ENCODE assay signal across 8 cellular contexts in genomic region chr17:30095507-30096244, GRCh38. TPM values are rescaled to one million over a fixed set of nuclear protein-coding genes. Genes with fewer than 3 reads are reported as not detected.
DNase-seq lines count a peak whose midpoint lies in the region; ATAC-seq and TF ChIP-seq lines count a peak whose summit lies in the region.

No MANE protein-coding gene starts in this region.

- no peaks in the 10 kb centered on the region for H3K36me3 Mint-ChIP-seq in activated CD4-positive, alpha-beta T cell treated with anti-CD3 and anti-CD28 coated beads, Interleukin-2, amount 10 ng/mL, durations not matched to agents 24 days and 14 days (ENCODE audit: low read depth)

- no peaks in the 10 kb centered on the region for H3K79me2 ChIP-seq in Loucy (ENCODE audit: insufficient read depth, low read length)

- H3K36me3 ChIP-seq in Loucy (ENCODE audit: insufficient read depth, low read length), result no peaks in the 10 kb centered on the region
- H3K36me3 ChIP-seq in WERI-Rb-1, result no peaks in the 10 kb centered on the region
- H3K36me3 ChIP-seq in upper lobe of left lung, result no peaks in the 10 kb centered on the region

- no peaks in the 10 kb centered on the region for H3K9me2 ChIP-seq in Loucy (replicated peaks; ENCODE audit: low read depth, low read length)

- H3K4me3 ChIP-seq in Loucy (ENCODE audit: low read length, poor library complexity, severe bottlenecking) (no peak overlapping the region), WERI-Rb-1 (ENCODE audit: low read depth, low read length) (no peak overlapping the region), upper lobe of left lung (no peak overlapping the region)

- H3K4me1 ChIP-seq in Loucy (ENCODE audit: insufficient read depth, low read length, poor library complexity, severe bottlenecking) (peaks cover 6% of the 10 kb centered on the region), upper lobe of left lung (peaks cover 4 to 8% (median 6%) of the 10 kb centered on the region in 4 donors)

- H3F3A ChIP-seq in Loucy (ENCODE audit: low read depth), result no peaks in the 10 kb centered on the region

- H4K20me1 ChIP-seq in Loucy (ENCODE audit: insufficient read depth, low read length, poor library complexity, severe bottlenecking), result no peaks in the 10 kb centered on the region

- H2AFZ ChIP-seq in Loucy (ENCODE audit: low read length), result 0 out of 2 replicates have a peak overlapping the region, but pooled peaks have one; percentile 31

- no peak for TF ChIP-seq POLR2A in upper lobe of left lung (IDR thresholded peaks at IDR 0.05)

- no peak for TF ChIP-seq EP300 in upper lobe of left lung (IDR thresholded peaks at IDR 0.05)

- H3K27me3 Mint-ChIP-seq in activated CD4-positive, alpha-beta T cell treated with anti-CD3 and anti-CD28 coated beads, Interleukin-2, amount 10 ng/mL, durations not matched to agents 24 days and 14 days, result peaks cover 46% of the 10 kb centered on the region

- H3K27ac ChIP-seq in WERI-Rb-1 (no peak overlapping the region), upper lobe of left lung (no peak overlapping the region)

- no peak overlapping the region for H3K9ac ChIP-seq in Loucy (ENCODE audit: low read depth, low read length, poor library complexity, severe bottlenecking)

- H3K9me3 Mint-ChIP-seq in activated CD4-positive, alpha-beta T cell treated with anti-CD3 and anti-CD28 coated beads, Interleukin-2, amount 10 ng/mL, durations not matched to agents 24 days and 14 days, result no peaks in the 10 kb centered on the region

- H3K27me3 ChIP-seq in Loucy (ENCODE audit: insufficient read depth, low read length, poor library complexity, severe bottlenecking), result no peaks in the 10 kb centered on the region
- H3K27me3 ChIP-seq in WERI-Rb-1 (ENCODE audit: insufficient read depth, low read depth, severe bottlenecking), result no peaks in the 10 kb centered on the region
- no peaks in the 10 kb centered on the region for H3K27me3 ChIP-seq in upper lobe of left lung

- TF ChIP-seq CTCF in Loucy (conservative IDR thresholded peaks at IDR 0.05; ENCODE audit: low read length), result peak; percentile 77
- peak; percentile 59 for TF ChIP-seq CTCF in WERI-Rb-1 (IDR thresholded peaks at IDR 0.05; ENCODE audit: low read depth, low read length)
- peak in 4 of 6 experiments; percentile 15 to 49 (median 23) for TF ChIP-seq CTCF in upper lobe of left lung (IDR thresholded peaks at IDR 0.05)

- WGBS in upper lobe of left lung, 2 donors, result 48 to 54% methylated on average over 4 of the region's 4 CpGs

- H3K4me3 Mint-ChIP-seq in activated CD4-positive, alpha-beta T cell treated with anti-CD3 and anti-CD28 coated beads, Interleukin-2, amount 10 ng/mL, durations not matched to agents 24 days and 14 days, result no peak overlapping the region

- peak; percentile 64 for DNase-seq in activated CD4-positive, alpha-beta T cell treated with anti-CD3 and anti-CD28 coated beads, Interleukin-2, amount 10 ng/mL, durations not matched to agents 24 days and 14 days
- no peak for DNase-seq in activated CD4-positive, alpha-beta T cell treated with anti-CD3 and anti-CD28 coated beads for 48 hours
- DNase-seq in WERI-Rb-1 (peak; percentile 30), hepatic stellate cell (ENCODE audit: low spot score) (peak; percentile 43), upper lobe of left lung (no peak), NCI-H128 (lab: John Stamatoyannopoulos, UW; ENCODE audit: unreplicated experiment) (no peak)

- H3K4me2 ChIP-seq in Loucy (ENCODE audit: low read depth, low read length, poor library complexity, severe bottlenecking), result no peak overlapping the region

- H3K4me1 Mint-ChIP-seq in activated CD4-positive, alpha-beta T cell treated with anti-CD3 and anti-CD28 coated beads, Interleukin-2, amount 10 ng/mL, durations not matched to agents 24 days and 14 days, result peaks cover 4% of the 10 kb centered on the region

- intact Hi-C loops in activated CD4-positive, alpha-beta T cell treated with anti-CD3 and anti-CD28 coated beads, Interleukin-2, amount 10 ng/mL, durations not matched to agents 24 days and 14 days (cut with micrococcal nuclease), result no loop called here

- no peaks in the 10 kb centered on the region for H3K9me3 ChIP-seq in Loucy (ENCODE audit: insufficient read depth, low read depth, low read length)
- no peaks in the 10 kb centered on the region for H3K9me3 ChIP-seq in WERI-Rb-1 (ENCODE audit: severe bottlenecking)
- no peaks in the 10 kb centered on the region for H3K9me3 ChIP-seq in upper lobe of left lung

- H3K27ac Mint-ChIP-seq in activated CD4-positive, alpha-beta T cell treated with anti-CD3 and anti-CD28 coated beads, Interleukin-2, amount 10 ng/mL, durations not matched to agents 24 days and 14 days, result no peak overlapping the region

- ATAC-seq in upper lobe of left lung (ENCODE audit: low FRiP score in 2 of 2) (peak in 1 of 2 donors; percentile 42), HG03460 (IDR thresholded peaks at IDR 0.05; ENCODE audit: unreplicated experiment) (no peak)

RNA-seq across cellular contexts. Expression of gene NSRP1, which starts 20.9 kb away (rescaled TPM):
- 29.8 and 31.7 TPM in 2 replicates for total RNA-seq in activated CD4-positive, alpha-beta T cell treated with anti-CD3 and anti-CD28 coated beads, Interleukin-2, amount 10 ng/mL, durations not matched to agents 24 days and 14 days
- 10 to 100 TPM; 23.1 to 78.6 (median 32.7) TPM for total RNA-seq in upper lobe of left lung

Comparison
In these comparisons a context has a peak if more than half of its experiments do, and no peak if none do; other contexts are left out.
1. DNase-seq: peak in activated CD4-positive, alpha-beta T cell treated with anti-CD3 and anti-CD28 coated beads, Interleukin-2, amount 10 ng/mL, durations not matched to agents 24 days and 14 days (single experiment), WERI-Rb-1 (single experiment) and hepatic stellate cell (single experiment); none in activated CD4-positive, alpha-beta T cell treated with anti-CD3 and anti-CD28 coated beads for 48 hours (single experiment), upper lobe of left lung (0 of 2) and NCI-H128 (single experiment).
2. CTCF ChIP-seq: peak in every context shown above with its lines; median percentile 77 in Loucy; 59 in WERI-Rb-1; 23 in upper lobe of left lung.